Comparison of ENCODE assay signal across 8 cellular contexts in the genomic region with DNA sequence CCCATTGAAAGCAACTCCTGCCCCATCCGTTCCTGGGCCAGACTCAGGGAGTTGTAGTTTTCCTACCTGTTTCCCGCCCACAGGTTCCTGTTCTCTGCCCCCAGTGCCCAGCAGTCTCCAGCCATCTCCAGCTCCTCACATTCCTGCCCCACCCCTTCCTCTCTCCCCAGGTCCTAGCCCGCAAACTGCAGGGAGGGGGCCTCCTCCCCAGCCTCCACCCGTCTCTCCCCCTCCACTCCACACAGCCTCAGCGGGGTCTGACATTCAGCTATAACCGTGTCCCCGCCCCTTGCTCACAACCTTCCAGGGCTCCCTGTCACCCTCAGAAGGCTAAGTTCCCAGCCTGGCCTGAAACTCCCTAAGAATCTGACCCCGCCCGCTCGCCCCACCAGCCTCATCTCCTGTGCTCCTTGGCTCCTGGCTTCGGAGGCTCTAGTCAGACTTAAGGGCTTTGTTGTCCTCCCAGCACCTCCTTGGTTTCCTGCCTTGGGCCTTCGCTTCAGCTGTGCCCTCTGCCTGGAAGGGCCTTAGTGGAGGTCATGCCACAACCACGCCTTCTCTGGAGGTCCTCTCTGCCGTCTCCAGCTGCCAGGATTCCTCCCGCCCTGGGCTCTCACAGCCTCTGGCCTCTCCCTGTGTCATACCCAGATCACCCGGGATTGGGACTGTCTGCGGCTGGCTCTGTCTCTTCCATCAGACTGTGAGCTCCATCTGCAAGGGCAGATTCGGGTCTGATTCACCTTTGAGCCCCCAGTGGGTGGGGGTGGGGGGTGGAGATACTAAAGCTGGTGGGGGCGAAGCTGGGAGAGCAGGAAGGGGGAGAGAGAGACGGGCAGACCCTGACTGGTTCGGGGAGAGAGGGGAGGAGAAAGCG. TPM values are rescaled to one million over a fixed set of nuclear protein-coding genes. Genes with fewer than 3 reads are reported as not detected.
DNase-seq lines count a peak whose midpoint lies in the region; ATAC-seq and TF ChIP-seq lines count a peak whose summit lies in the region.

No MANE protein-coding gene starts in this region.

- no peaks in the 10 kb centered on the region for H3K9me2 ChIP-seq in Loucy (replicated peaks; ENCODE audit: low read depth, low read length)

- H3K4me1 ChIP-seq in CD4-positive, alpha-beta memory T cell (ENCODE audit: insufficient read depth, low read length) = peaks cover 6% of the 10 kb centered on the region
- H3K4me1 ChIP-seq in Loucy (ENCODE audit: insufficient read depth, low read length, poor library complexity, severe bottlenecking) = peaks cover 34% of the 10 kb centered on the region

- intact Hi-C loops in CD4-positive, alpha-beta memory T cell (cut with micrococcal nuclease) = no loop called here
- intact Hi-C loops in posterior cingulate gyrus (cut with DNase I) = no loop called here

- peaks cover 9 to 30% (median 17%) of the 10 kb centered on the region in 4 donors for H3K4me1 Mint-ChIP-seq in CD4-positive, alpha-beta memory T cell

- peaks cover 35% of the 10 kb centered on the region for H3K79me2 ChIP-seq in Loucy (ENCODE audit: insufficient read depth, low read length)

- no peaks in the 10 kb centered on the region for H3K27me3 ChIP-seq in CD4-positive, alpha-beta memory T cell (ENCODE audit: insufficient read depth, low read length)
- no peaks in the 10 kb centered on the region for H3K27me3 ChIP-seq in Loucy (ENCODE audit: insufficient read depth, low read length, poor library complexity, severe bottlenecking)

- peaks cover 28% of the 10 kb centered on the region for H4K20me1 ChIP-seq in Loucy (ENCODE audit: insufficient read depth, low read length, poor library complexity, severe bottlenecking)

- CTCF ChIA-PET in CD4-positive, alpha-beta memory T cell (lab: Charles Lee; ENCODE audit: partially characterized antibody) = interaction anchor here (2.5 kb wide), 1 partner anchor 16 kb away, joined by 7 read pairs; no protein-coding TSS in a partner anchor

- peaks cover 0 to 28% (median 12%) of the 10 kb centered on the region in 8 donors for H3K9me3 Mint-ChIP-seq in CD4-positive, alpha-beta memory T cell

- no peak for DNase-seq in CD4-positive, alpha-beta memory T cell
- DNase-seq in hepatic stellate cell (ENCODE audit: low spot score) (peak; percentile 70), posterior cingulate gyrus (peak in 8 of 10 donors; percentile 42 to 91 (median 53))

- peaks cover 2 to 3% of the 10 kb centered on the region in 2 donors for H3K27me3 Mint-ChIP-seq in CD4-positive, alpha-beta memory T cell

- H3K36me3 ChIP-seq in CD4-positive, alpha-beta memory T cell (ENCODE audit: insufficient read depth, low read length) = no peaks in the 10 kb centered on the region
- H3K36me3 ChIP-seq in Loucy (ENCODE audit: insufficient read depth, low read length) = no peaks in the 10 kb centered on the region

- POLR2A ChIA-PET in CD4-positive, alpha-beta memory T cell (lab: Charles Lee; ENCODE audit: partially characterized antibody) = interaction anchor here (1.2 to 3.9 kb wide), 2 partner anchors 15 to 31 kb away, joined by 3 to 40 read pairs; no protein-coding TSS in a partner anchor

- H3K27ac ChIP-seq in CD4-positive, alpha-beta memory T cell (ENCODE audit: low read depth, low read length) = no peak overlapping the region
- H3K27ac ChIP-seq in angular gyrus (ENCODE audit: low read depth, low read length) = peak overlapping the region; percentile 99

- peak overlapping the region; percentile 84 for H2AFZ ChIP-seq in Loucy (ENCODE audit: low read length)

- H3K36me3 Mint-ChIP-seq in CD4-positive, alpha-beta memory T cell = peaks cover 3 to 9% of the 10 kb centered on the region in 2 donors

- H3K4me3 ChIP-seq in CD4-positive, alpha-beta memory T cell (ENCODE audit: low read length in 2 of 2) = no peak overlapping the region
- H3K4me3 ChIP-seq in Loucy (ENCODE audit: low read length, poor library complexity, severe bottlenecking) = peak overlapping the region; percentile 96

- peak overlapping the region in 5 of 7 donors; percentile 55 to 93 (median 87) for H3K27ac Mint-ChIP-seq in CD4-positive, alpha-beta memory T cell

- TF ChIP-seq CTCF in Loucy (conservative IDR thresholded peaks at IDR 0.05; ENCODE audit: low read length) = no peak

- no peaks in the 10 kb centered on the region for H3K9me3 ChIP-seq in CD4-positive, alpha-beta memory T cell (ENCODE audit: control insufficient read depth in 1 of 2, low read length in 2 of 2)
- no peaks in the 10 kb centered on the region for H3K9me3 ChIP-seq in Loucy (ENCODE audit: insufficient read depth, low read depth, low read length)

- H3F3A ChIP-seq in Loucy (ENCODE audit: low read depth) = no peaks in the 10 kb centered on the region

- peak overlapping the region; percentile 87 for H3K4me2 ChIP-seq in Loucy (ENCODE audit: low read depth, low read length, poor library complexity, severe bottlenecking)

- H3K9ac ChIP-seq in Loucy (ENCODE audit: low read depth, low read length, poor library complexity, severe bottlenecking) = peak overlapping the region; percentile 87

- ATAC-seq in GM21381 (IDR thresholded peaks at IDR 0.05; ENCODE audit: unreplicated experiment) = no peak
- ATAC-seq in GM18517 (IDR thresholded peaks at IDR 0.05; ENCODE audit: unreplicated experiment) = no peak
- ATAC-seq in GM18907 (IDR thresholded peaks at IDR 0.05; ENCODE audit: unreplicated experiment) = no peak

- H3K4me3 Mint-ChIP-seq in CD4-positive, alpha-beta memory T cell = peak overlapping the region; percentile 80 to 93 (median 88)

RNA-seq across cellular contexts. Expression of a gene that starts 5.1 kb away (rescaled TPM):
- 10 to 100 TPM; 10.2 to 11.0 TPM for total RNA-seq in CD4-positive, alpha-beta memory T cell
- 1 to 10 TPM; 2.5 to 2.9 TPM for polyA plus RNA-seq in CD4-positive, alpha-beta memory T cell

RNA-seq across cellular contexts. Expression of a gene that starts 35.8 kb away (rescaled TPM):
- not detected for total RNA-seq in CD4-positive, alpha-beta memory T cell
- not detected for polyA plus RNA-seq in CD4-positive, alpha-beta memory T cell

RNA-seq across cellular contexts. Expression of a gene that starts 41.4 kb away (rescaled TPM):
- total RNA-seq in CD4-positive, alpha-beta memory T cell = 1 to 10 TPM in 1 of 2 experiments, under 1 TPM in 1; 0.69 to 1.4 TPM
- polyA plus RNA-seq in CD4-positive, alpha-beta memory T cell = under 1 TPM in 1 of 2 donors, not detected in 1; 0.11 TPM

RNA-seq across cellular contexts. Expression of a gene that starts 57.8 kb away (rescaled TPM):
- not detected for total RNA-seq in CD4-positive, alpha-beta memory T cell
- not detected for polyA plus RNA-seq in CD4-positive, alpha-beta memory T cell

Comparison
In these comparisons a context has a peak if more than half of its experiments do, and no peak if none do; other contexts are left out.
1. DNase-seq: peak in hepatic stellate cell (single experiment) and posterior cingulate gyrus (8 of 10); none in CD4-positive, alpha-beta memory T cell (0 of 5).